ENCODE assay signal across 2 cellular contexts in genomic region chr6:37381579-37381978, GRCh38.
A peak's percentile ranks its signal among the peaks of the same experiment; 100 is the strongest.
TF ChIP-seq lines count a peak whose summit lies in the region.

No MANE protein-coding gene starts in this region.

TF ChIP-seq in Ishikawa, 13 proteins besides CTCF, POLR2A, EP300 and RAD21 (continued from another document):
- TF ChIP-seq CEBPB (IDR thresholded peaks at IDR 0.05) (no peak), USF1 (IDR thresholded peaks at IDR 0.05) (no peak), FOXM1 (IDR thresholded peaks at IDR 0.05; ENCODE audit: borderline replicate concordance, low read depth) (no peak), TCF12 (IDR thresholded peaks at IDR 0.05; ENCODE audit: low read depth) (no peak), TAF1 (IDR thresholded peaks at IDR 0.05; ENCODE audit: low read depth) (no peak), REST (IDR thresholded peaks at IDR 0.05; ENCODE audit: low read depth) (peak; percentile 66)

TF ChIP-seq in GM12878, 131 proteins besides CTCF, POLR2A, EP300 and RAD21 (continued from another document):
- TF ChIP-seq SIX5 (IDR thresholded peaks at IDR 0.05; ENCODE audit: low read depth, low read length, severe bottlenecking) (no peak), ZNF24 (IDR thresholded peaks at IDR 0.05) (peak; percentile 70), BCL11A (IDR thresholded peaks at IDR 0.05; ENCODE audit: low read depth, low read length) (no peak), TCF3 (IDR thresholded peaks at IDR 0.05; ENCODE audit: borderline replicate concordance, insufficient read depth, low read depth, low read length) (peak; percentile 62; the same call in 1 of the 2 replicates), CHD4 (IDR thresholded peaks at IDR 0.05) (no peak), SMC3 (IDR thresholded peaks at IDR 0.05; ENCODE audit: borderline replicate concordance, low read length) (peak; percentile 58; the same call in 1 of the 2 replicates), YY1 (IDR thresholded peaks at IDR 0.05; ENCODE audit: low read depth, low read length) (0 out of 2 replicates have a peak, but pooled peaks have one; percentile 27), ZNF384 (IDR thresholded peaks at IDR 0.05; ENCODE audit: borderline replicate concordance, low read depth, low read length) (peak; percentile 79), POLR2AphosphoS5 (IDR thresholded peaks at IDR 0.05; ENCODE audit: low read length) (no peak), REST (IDR thresholded peaks at IDR 0.05; ENCODE audit: low read depth, low read length) (peak; percentile 72), TCF7 (IDR thresholded peaks at IDR 0.05; ENCODE audit: borderline replicate concordance) (no peak)
